Comparison of ENCODE assay signal across 1 cellular context in genomic region chr20:62370115-62370806, GRCh38.
TF ChIP-seq lines count a peak whose summit lies in the region.

No MANE protein-coding gene starts in this region.

TF ChIP-seq in HEK293, 187 proteins besides CTCF, POLR2A, EP300 and RAD21 (continued from another document):
- TF ChIP-seq ZNF518A (tag by site-specific recombination; conservative IDR thresholded peaks at IDR 0.05; ENCODE audit: low read depth), result no peak
- TF ChIP-seq ZNF830 (tag by site-specific recombination; IDR thresholded peaks at IDR 0.05; ENCODE audit: low read depth), result no peak
- TF ChIP-seq ZNF621 (tag by site-specific recombination; IDR thresholded peaks at IDR 0.05), result no peak
- no peak for TF ChIP-seq ZNF18 (tag by site-specific recombination; IDR thresholded peaks at IDR 0.05)
- TF ChIP-seq HOXC10 (CRISPR knock-in tag; IDR thresholded peaks at IDR 0.05), result no peak
